Comparison of ENCODE assay signal across 2 cellular contexts in genomic region chr5:52829664-52830063, GRCh38.
TF ChIP-seq lines count a peak whose summit lies in the region.

No MANE protein-coding gene starts in this region.

TF ChIP-seq in liver, 16 proteins besides CTCF, POLR2A, EP300 and RAD21:
- TF ChIP-seq HNF4A (conservative IDR thresholded peaks at IDR 0.05), result peak; percentile 14 to 74
- TF ChIP-seq SP1 (IDR thresholded peaks at IDR 0.05), result peak; percentile 48
- TF ChIP-seq, protein P1, sequence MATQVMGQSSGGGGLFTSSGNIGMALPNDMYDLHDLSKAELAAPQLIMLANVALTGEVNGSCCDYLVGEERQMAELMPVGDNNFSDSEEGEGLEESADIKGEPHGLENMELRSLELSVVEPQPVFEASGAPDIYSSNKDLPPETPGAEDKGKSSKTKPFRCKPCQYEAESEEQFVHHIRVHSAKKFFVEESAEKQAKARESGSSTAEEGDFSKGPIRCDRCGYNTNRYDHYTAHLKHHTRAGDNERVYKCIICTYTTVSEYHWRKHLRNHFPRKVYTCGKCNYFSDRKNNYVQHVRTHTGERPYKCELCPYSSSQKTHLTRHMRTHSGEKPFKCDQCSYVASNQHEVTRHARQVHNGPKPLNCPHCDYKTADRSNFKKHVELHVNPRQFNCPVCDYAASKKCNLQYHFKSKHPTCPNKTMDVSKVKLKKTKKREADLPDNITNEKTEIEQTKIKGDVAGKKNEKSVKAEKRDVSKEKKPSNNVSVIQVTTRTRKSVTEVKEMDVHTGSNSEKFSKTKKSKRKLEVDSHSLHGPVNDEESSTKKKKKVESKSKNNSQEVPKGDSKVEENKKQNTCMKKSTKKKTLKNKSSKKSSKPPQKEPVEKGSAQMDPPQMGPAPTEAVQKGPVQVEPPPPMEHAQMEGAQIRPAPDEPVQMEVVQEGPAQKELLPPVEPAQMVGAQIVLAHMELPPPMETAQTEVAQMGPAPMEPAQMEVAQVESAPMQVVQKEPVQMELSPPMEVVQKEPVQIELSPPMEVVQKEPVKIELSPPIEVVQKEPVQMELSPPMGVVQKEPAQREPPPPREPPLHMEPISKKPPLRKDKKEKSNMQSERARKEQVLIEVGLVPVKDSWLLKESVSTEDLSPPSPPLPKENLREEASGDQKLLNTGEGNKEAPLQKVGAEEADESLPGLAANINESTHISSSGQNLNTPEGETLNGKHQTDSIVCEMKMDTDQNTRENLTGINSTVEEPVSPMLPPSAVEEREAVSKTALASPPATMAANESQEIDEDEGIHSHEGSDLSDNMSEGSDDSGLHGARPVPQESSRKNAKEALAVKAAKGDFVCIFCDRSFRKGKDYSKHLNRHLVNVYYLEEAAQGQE (IDR thresholded peaks at IDR 0.05), result no peak
- no peak for TF ChIP-seq EGR1 (IDR thresholded peaks at IDR 0.05; ENCODE audit: low read depth in 2 of 2)
- no peak for TF ChIP-seq JUND (IDR thresholded peaks at IDR 0.05)

TF ChIP-seq in HepG2, 621 proteins besides CTCF, POLR2A, EP300 and RAD21:
- TF ChIP-seq RARG (CRISPR knock-in tag; IDR thresholded peaks at IDR 0.05; ENCODE audit: low read depth), result no peak
- TF ChIP-seq, protein P2, sequence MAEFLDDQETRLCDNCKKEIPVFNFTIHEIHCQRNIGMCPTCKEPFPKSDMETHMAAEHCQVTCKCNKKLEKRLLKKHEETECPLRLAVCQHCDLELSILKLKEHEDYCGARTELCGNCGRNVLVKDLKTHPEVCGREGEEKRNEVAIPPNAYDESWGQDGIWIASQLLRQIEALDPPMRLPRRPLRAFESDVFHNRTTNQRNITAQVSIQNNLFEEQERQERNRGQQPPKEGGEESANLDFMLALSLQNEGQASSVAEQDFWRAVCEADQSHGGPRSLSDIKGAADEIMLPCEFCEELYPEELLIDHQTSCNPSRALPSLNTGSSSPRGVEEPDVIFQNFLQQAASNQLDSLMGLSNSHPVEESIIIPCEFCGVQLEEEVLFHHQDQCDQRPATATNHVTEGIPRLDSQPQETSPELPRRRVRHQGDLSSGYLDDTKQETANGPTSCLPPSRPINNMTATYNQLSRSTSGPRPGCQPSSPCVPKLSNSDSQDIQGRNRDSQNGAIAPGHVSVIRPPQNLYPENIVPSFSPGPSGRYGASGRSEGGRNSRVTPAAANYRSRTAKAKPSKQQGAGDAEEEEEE (CRISPR knock-in tag; IDR thresholded peaks at IDR 0.05; ENCODE audit: borderline replicate concordance), result no peak
- TF ChIP-seq XRCC5 (optimal IDR thresholded peaks at IDR 0.05; ENCODE audit: low read length), result no peak
- no peak for TF ChIP-seq ZNF720 (CRISPR knock-in tag; IDR thresholded peaks at IDR 0.05)
- TF ChIP-seq, protein P3, sequence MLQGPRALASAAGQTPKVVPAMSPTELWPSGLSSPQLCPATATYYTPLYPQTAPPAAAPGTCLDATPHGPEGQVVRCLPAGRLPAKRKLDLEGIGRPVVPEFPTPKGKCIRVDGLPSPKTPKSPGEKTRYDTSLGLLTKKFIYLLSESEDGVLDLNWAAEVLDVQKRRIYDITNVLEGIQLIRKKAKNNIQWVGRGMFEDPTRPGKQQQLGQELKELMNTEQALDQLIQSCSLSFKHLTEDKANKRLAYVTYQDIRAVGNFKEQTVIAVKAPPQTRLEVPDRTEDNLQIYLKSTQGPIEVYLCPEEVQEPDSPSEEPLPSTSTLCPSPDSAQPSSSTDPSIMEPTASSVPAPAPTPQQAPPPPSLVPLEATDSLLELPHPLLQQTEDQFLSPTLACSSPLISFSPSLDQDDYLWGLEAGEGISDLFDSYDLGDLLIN (CRISPR knock-in tag; IDR thresholded peaks at IDR 0.05; ENCODE audit: borderline replicate concordance), result no peak
- no peak for TF ChIP-seq ZBTB2 (CRISPR knock-in tag; IDR thresholded peaks at IDR 0.05; ENCODE audit: low read depth)
- TF ChIP-seq ZBTB38 (CRISPR knock-in tag; IDR thresholded peaks at IDR 0.05), result no peak
- no peak for TF ChIP-seq HNF4G (IDR thresholded peaks at IDR 0.05; ENCODE audit: borderline replicate concordance, low read depth, low read length)
- no peak for TF ChIP-seq HNF4G (CRISPR knock-in tag; IDR thresholded peaks at IDR 0.05; ENCODE audit: borderline replicate concordance, low read depth)
- TF ChIP-seq MAFG (CRISPR knock-in tag; IDR thresholded peaks at IDR 0.05), result no peak
- no peak for TF ChIP-seq NFRKB (IDR thresholded peaks at IDR 0.05)
- TF ChIP-seq GABPB1 (CRISPR knock-in tag; IDR thresholded peaks at IDR 0.05), result no peak
- no peak for TF ChIP-seq PAWR (CRISPR knock-in tag; IDR thresholded peaks at IDR 0.05; ENCODE audit: borderline replicate concordance)
